ENCODE assay signal across 16 cellular contexts in the genomic region with DNA sequence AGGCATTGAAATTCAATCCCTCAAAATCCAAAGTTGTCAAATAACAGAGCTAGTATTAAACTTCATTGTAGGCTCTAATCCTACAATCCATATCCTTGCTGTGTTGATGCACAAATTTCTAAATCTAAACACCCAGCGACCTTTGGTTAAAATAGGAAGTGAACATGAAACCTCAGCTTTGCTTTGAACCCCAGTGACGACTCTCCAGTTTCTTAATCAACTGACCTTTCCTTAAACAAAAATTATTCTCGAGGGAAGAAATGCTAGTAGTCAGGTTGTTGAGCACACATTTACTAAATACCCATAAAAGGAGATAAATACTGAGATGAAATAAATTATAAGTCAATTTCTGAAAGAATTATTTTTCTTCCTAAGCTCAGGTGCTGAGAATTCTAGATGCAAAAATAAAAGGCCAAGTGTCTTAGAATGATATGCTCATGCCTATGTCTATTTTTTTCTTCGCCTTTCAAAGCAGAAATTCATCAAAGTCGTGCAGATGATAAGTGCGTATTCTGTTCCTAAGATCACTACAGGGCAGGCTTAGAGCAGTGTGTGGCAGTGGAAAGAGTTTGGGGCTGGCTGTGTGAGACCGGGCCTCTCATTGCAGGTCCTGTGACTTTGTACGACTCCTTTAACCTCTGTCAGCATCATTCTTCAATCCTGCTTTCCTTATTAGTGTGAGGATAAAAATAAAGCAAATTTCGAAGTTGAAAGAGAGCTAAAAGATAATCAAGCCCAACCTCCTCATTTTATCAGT.
"Had no signal": no experiment of that assay in that cellular context is flagged by ENCODE, and none has a peak within 500 bp of the region (broad histone marks: within the 10 kb centered on the region; RNA-seq: fewer than 3 reads in every experiment).

No MANE protein-coding gene starts in this region.

- H3K4me3 ChIP-seq: body of pancreas, lung, mucosa of descending colon had no signal

- H3K27me3 ChIP-seq: body of pancreas had no signal

- H3K9me3 ChIP-seq: body of pancreas, mucosa of descending colon had no signal

- ATAC-seq: activated CD4-positive, CD25-positive, alpha-beta regulatory T cell treated with anti-CD3 and anti-CD28 coated beads, Interleukin-2, amount 50 U/mL, for 24 hours; activated CD8-positive, alpha-beta memory T cell treated with anti-CD3 and anti-CD28 coated beads, Interleukin-2, amount 10 ng/mL, durations not matched to agents 7 days and 5 days; body of pancreas; esophagus mucosa; mucosa of descending colon; natural killer cell treated with Interleukin-12 subunit alpha and Interleukin-12 subunit beta and Interleukin-15 and Interleukin-18, amount 100 ng/mL, for 72 hours had no signal

- H3K9me3 Mint-ChIP-seq: activated naive CD4-positive, alpha-beta T cell treated with anti-CD3 and anti-CD28 coated beads, Interleukin-2, amount 50 U/mL, for 24 hours; activated T-cell treated with anti-CD3 and anti-CD28 coated beads, Interleukin-2, amount 50 U/mL, for 24 hours had no signal

- H3K27me3 Mint-ChIP-seq: activated CD8-positive, alpha-beta memory T cell treated with anti-CD3 and anti-CD28 coated beads, Interleukin-2, amount 10 ng/mL, durations not matched to agents 7 days and 5 days; activated naive CD4-positive, alpha-beta T cell treated with anti-CD3 and anti-CD28 coated beads, Interleukin-2, amount 50 U/mL, for 24 hours; activated T-cell treated with anti-CD3 and anti-CD28 coated beads, Interleukin-2, amount 50 U/mL, for 24 hours; central memory CD8-positive, alpha-beta T cell; natural killer cell treated with Interleukin-12 subunit alpha and Interleukin-12 subunit beta and Interleukin-15 and Interleukin-18, amount 100 ng/mL, for 72 hours had no signal

- H3K27ac ChIP-seq: body of pancreas had no signal

- DNase-seq: activated CD8-positive, alpha-beta memory T cell treated with anti-CD3 and anti-CD28 coated beads, Interleukin-2, amount 10 ng/mL, durations not matched to agents 7 days and 5 days; activated effector memory CD4-positive, alpha-beta T cell treated with Interleukin-2 at 50 U/mL for 16 hours; activated T-cell treated with anti-CD3 and anti-CD28 coated beads, Interleukin-2, amount 50 U/mL, for 24 hours; body of pancreas; dermis blood vessel endothelial cell; glutamatergic neuron; mucosa of descending colon; stimulated activated CD4-positive, alpha-beta T cell treated with anti-CD3 and anti-CD28 coated beads, Interleukin-12 subunit alpha, Interleukin-12 subunit beta, amount 100 ng/mL, for 4 hours; stimulated activated naive CD4-positive, alpha-beta T cell treated with Interleukin-2 at 50 U/mL for 16 hours; trophoblast cell had no signal

- H3K36me3 Mint-ChIP-seq: activated CD8-positive, alpha-beta memory T cell treated with anti-CD3 and anti-CD28 coated beads, Interleukin-2, amount 10 ng/mL, durations not matched to agents 7 days and 5 days; activated naive CD4-positive, alpha-beta T cell treated with anti-CD3 and anti-CD28 coated beads, Interleukin-2, amount 50 U/mL, for 24 hours; natural killer cell treated with Interleukin-12 subunit alpha and Interleukin-12 subunit beta and Interleukin-15 and Interleukin-18, amount 100 ng/mL, for 72 hours had no signal

- H3K27ac Mint-ChIP-seq: activated CD8-positive, alpha-beta memory T cell treated with anti-CD3 and anti-CD28 coated beads, Interleukin-2, amount 10 ng/mL, durations not matched to agents 7 days and 5 days; activated naive CD4-positive, alpha-beta T cell treated with anti-CD3 and anti-CD28 coated beads, Interleukin-2, amount 50 U/mL, for 24 hours; activated T-cell treated with anti-CD3 and anti-CD28 coated beads, Interleukin-2, amount 50 U/mL, for 24 hours; natural killer cell treated with Interleukin-12 subunit alpha and Interleukin-12 subunit beta and Interleukin-15 and Interleukin-18, amount 100 ng/mL, for 72 hours had no signal

- H3K4me3 Mint-ChIP-seq: activated CD8-positive, alpha-beta memory T cell treated with anti-CD3 and anti-CD28 coated beads, Interleukin-2, amount 10 ng/mL, durations not matched to agents 7 days and 5 days; activated naive CD4-positive, alpha-beta T cell treated with anti-CD3 and anti-CD28 coated beads, Interleukin-2, amount 50 U/mL, for 24 hours; activated T-cell treated with anti-CD3 and anti-CD28 coated beads, Interleukin-2, amount 50 U/mL, for 24 hours; central memory CD8-positive, alpha-beta T cell; natural killer cell treated with Interleukin-12 subunit alpha and Interleukin-12 subunit beta and Interleukin-15 and Interleukin-18, amount 100 ng/mL, for 72 hours had no signal

- H3K4me1 Mint-ChIP-seq: activated naive CD4-positive, alpha-beta T cell treated with anti-CD3 and anti-CD28 coated beads, Interleukin-2, amount 50 U/mL, for 24 hours; central memory CD8-positive, alpha-beta T cell had no signal
